ENCODE assay signal across 19 cellular contexts in genomic region chr21:29304577-29304976, GRCh38. TPM values are rescaled to one million over a fixed set of nuclear protein-coding genes. Genes with fewer than 3 reads are reported as not detected.
DNase-seq lines count a peak whose midpoint lies in the region; ATAC-seq, FAIRE-seq and TF ChIP-seq lines count a peak whose summit lies in the region.
"Had no signal": no experiment of that assay in that cellular context is flagged by ENCODE, and none has a peak within 500 bp of the region (broad histone marks: within the 10 kb centered on the region; RNA-seq: fewer than 3 reads in every experiment).

No MANE protein-coding gene starts in this region.

- H3K79me2 ChIP-seq in GM12878 (ENCODE audit: control insufficient read depth, insufficient read depth, low read length): peaks cover 99% of the 10 kb centered on the region

- peaks cover 46% of the 10 kb centered on the region for H3K4me1 Mint-ChIP-seq in activated CD4-positive, alpha-beta memory T cell treated with anti-CD3 and anti-CD28 coated beads, Interleukin-2, amount 10 ng/mL, durations not matched to agents 7 days and 5 days

- in situ Hi-C loops in GM12878 (cut with MboI): no loop called here

- RAD21 ChIA-PET in GM12878 (lab: Charles Lee; ENCODE audit: unreplicated experiment): interaction anchor here (0.7 to 16.3 kb wide), 5 partner anchors 9 to 183 kb away, joined by 3 to 257 read pairs (median 3); no protein-coding TSS in a partner anchor

- peak overlapping the region; percentile 44; the same call in 1 of the 2 replicates for H3K4me2 ChIP-seq in GM12878 (ENCODE audit: control insufficient read depth, insufficient read depth)

- peak overlapping the region; percentile 73; the same call in 1 of the 2 replicates for H3K27ac ChIP-seq in GM12878 (ENCODE audit: control insufficient read depth, insufficient read depth)
- H3K27ac ChIP-seq in psoas muscle: peak overlapping the region; percentile 43
- H3K27ac ChIP-seq: cardiac muscle cell had no signal

- no peak for FAIRE-seq in GM12878 (lab: Jason Lieb, UNC)

- CTCF ChIA-PET in GM12878 (lab: Yijun Ruan, JAX): interaction anchor here (0.7 to 13.2 kb wide), 3 partner anchors 40 to 283 kb away, joined by 3 to 157 read pairs (median 3); no protein-coding TSS in a partner anchor
- CTCF ChIA-PET in activated CD4-positive, alpha-beta memory T cell treated with anti-CD3 and anti-CD28 coated beads, Interleukin-2, amount 10 ng/mL, durations not matched to agents 7 days and 5 days (lab: Charles Lee): no interaction called here

- TF ChIP-seq EP300 in GM12878 (IDR thresholded peaks at IDR 0.05; ENCODE audit: borderline replicate concordance in 1 of 2, control insufficient read depth in 1 of 2, low read depth in 2 of 2, low read length in 2 of 2): no peak

- no peak overlapping the region for H2AFZ ChIP-seq in GM12878 (ENCODE audit: control insufficient read depth, low read depth, low read length)

- H3K27me3 ChIP-seq in GM12878 (replicated peaks in 1 of 2; ENCODE audit: control insufficient read depth in 2 of 2, insufficient read depth in 2 of 2, low read length in 1 of 2) (no peaks in the 10 kb centered on the region), psoas muscle (ENCODE audit: insufficient read depth in 3 of 3, low read length in 2 of 3) (no peaks in the 10 kb centered on the region)
- H3K27me3 ChIP-seq: cardiac muscle cell had no signal

- ATAC-seq in GM12878 (no peak), psoas muscle (no peak), left cardiac atrium (no peak)

- H3K4me1 ChIP-seq in GM12878 (ENCODE audit: control insufficient read depth, insufficient read depth, low read length): peaks cover 25% of the 10 kb centered on the region
- H3K4me1 ChIP-seq in psoas muscle: peaks cover 81% of the 10 kb centered on the region

- intact Hi-C loops in GM12878 (cut with micrococcal nuclease; ENCODE audit: unreplicated experiment) (loop anchor here (5.0 to 10.0 kb wide), 2 partner anchors 182 to 310 kb away; partner anchors contain the start of gene LTN1), psoas muscle (cut with DNase I) (loop anchor here in 1 of 2 donors (5.0 kb wide), 1 partner anchor 33 kb away; no protein-coding TSS in a partner anchor), left cardiac atrium (cut with DNase I) (loop anchor here in 1 of 2 donors (5.0 kb wide), 1 partner anchor 227 kb away; no protein-coding TSS in a partner anchor)

- no peak for TF ChIP-seq RAD21 in GM12878 (IDR thresholded peaks at IDR 0.05; ENCODE audit: insufficient read depth, low read depth, low read length)

- H3K9me3 Mint-ChIP-seq in activated CD4-positive, alpha-beta memory T cell treated with anti-CD3 and anti-CD28 coated beads, Interleukin-2, amount 10 ng/mL, durations not matched to agents 7 days and 5 days: no peaks in the 10 kb centered on the region
- H3K9me3 Mint-ChIP-seq: activated T-helper 2 cell treated with anti-CD3 and anti-CD28 coated beads, Interferon-gamma antibody, Interleukin-2, Interleukin-4, amounts not matched to agents 10 μg/mL and 5 μg/mL and 100 μg/mL, durations not matched to agents 14 hours and 24 hours and 36 hours; CD8-positive, alpha-beta memory T cell; stimulated activated naive CD8-positive, alpha-beta T cell treated with anti-CD3 and anti-CD28 coated beads, Interleukin-15, Interleukin-2, amounts not matched to agents 100 ng/mL and 50 ng/mL, for 24 hours had no signal

- DNase-seq in EL: peak; percentile 48
- peak; percentile 62 for DNase-seq in NB4 (ENCODE audit: low read depth)
- DNase-seq in GM12878 (ENCODE audit: low read depth, low spot score): no peak
- no peak for DNase-seq in psoas muscle
- DNase-seq in activated CD4-positive, alpha-beta memory T cell treated with anti-CD3 and anti-CD28 coated beads, Interleukin-2, amount 10 ng/mL, durations not matched to agents 7 days and 5 days: no peak
- DNase-seq in left cardiac atrium: no peak
- no peak for DNase-seq in medulla oblongata (ENCODE audit: extremely low spot score)
- DNase-seq in activated CD4-positive, CD25-positive, alpha-beta regulatory T cell (lab: John Stamatoyannopoulos, UW): no peak
- DNase-seq: activated CD4-positive, CD25-positive, alpha-beta regulatory T cell treated with anti-CD3 and anti-CD28 coated beads, Interleukin-2, amount 50 U/mL, for 72 hours; CD8-positive, alpha-beta memory T cell; hippocampal formation; mesendoderm; MM.1S; NCI-H446 treated with DMSO at 0.1 percent for 48 hours; SHP77; stimulated activated CD4-positive, alpha-beta T cell treated with anti-CD3 and anti-CD28 coated beads, Interleukin-4, amount 100 ng/mL, for 4 hours had no signal

- H3K9me3 ChIP-seq in GM12878 (replicated peaks; ENCODE audit: control insufficient read depth, insufficient read depth, low read length): no peaks in the 10 kb centered on the region; the same call in 2 of the 3 replicates
- no peaks in the 10 kb centered on the region for H3K9me3 ChIP-seq in psoas muscle

- POLR2A ChIA-PET in GM12878 (lab: Charles Lee): interaction anchor here (0.9 to 1.2 kb wide), 2 partner anchors 71 to 107 kb away, joined by 5 to 6 read pairs; no protein-coding TSS in a partner anchor
- POLR2A ChIA-PET in activated CD4-positive, alpha-beta memory T cell treated with anti-CD3 and anti-CD28 coated beads, Interleukin-2, amount 10 ng/mL, durations not matched to agents 7 days and 5 days (lab: Charles Lee): no interaction called here

- H3K36me3 Mint-ChIP-seq in activated CD4-positive, alpha-beta memory T cell treated with anti-CD3 and anti-CD28 coated beads, Interleukin-2, amount 10 ng/mL, durations not matched to agents 7 days and 5 days (ENCODE audit: low read depth): peaks cover 12% of the 10 kb centered on the region

- H3K4me3 ChIP-seq in NB4 (ENCODE audit: low read depth, low read length) (no peak overlapping the region), GM12878 (peak overlapping the region; percentile 44; the same call in 1 of the 2 replicates), psoas muscle (peak overlapping the region; percentile 19)
- H3K4me3 ChIP-seq: cardiac muscle cell had no signal

- no peak overlapping the region for H3K9ac ChIP-seq in GM12878 (ENCODE audit: control insufficient read depth, insufficient read depth, low read length)

- no TSS peak for BruUV-seq in GM12878 (replicated peaks; lab: Mats Ljungman, UMichigan)

- 69% methylated on average over 2 of the region's 2 CpGs for WGBS in GM12878 (ENCODE audit: insufficient coverage, insufficient replicate concordance, low lambda C conversion rate, missing lambda C conversion rate)
- WGBS in psoas muscle, 3 donors: 55 to 71% (median 58%) methylated on average over 2 of the region's 2 CpGs

- SMC1A ChIA-PET in GM12878 (lab: Charles Lee; ENCODE audit: uncharacterized antibody, unreplicated experiment): interaction anchor here (0.8 to 17.9 kb wide), 6 partner anchors 9 to 224 kb away, joined by 3 to 297 read pairs (median 12); no protein-coding TSS in a partner anchor

- no peak overlapping the region for H3K4me3 Mint-ChIP-seq in activated CD4-positive, alpha-beta memory T cell treated with anti-CD3 and anti-CD28 coated beads, Interleukin-2, amount 10 ng/mL, durations not matched to agents 7 days and 5 days
- H3K4me3 Mint-ChIP-seq: CD8-positive, alpha-beta memory T cell; stimulated activated naive CD8-positive, alpha-beta T cell treated with anti-CD3 and anti-CD28 coated beads, Interleukin-15, Interleukin-2, amounts not matched to agents 100 ng/mL and 50 ng/mL, for 24 hours had no signal

- H3K27me3 Mint-ChIP-seq in activated CD4-positive, alpha-beta memory T cell treated with anti-CD3 and anti-CD28 coated beads, Interleukin-2, amount 10 ng/mL, durations not matched to agents 7 days and 5 days: no peaks in the 10 kb centered on the region
- H3K27me3 Mint-ChIP-seq: CD8-positive, alpha-beta memory T cell; stimulated activated naive CD8-positive, alpha-beta T cell treated with anti-CD3 and anti-CD28 coated beads, Interleukin-15, Interleukin-2, amounts not matched to agents 100 ng/mL and 50 ng/mL, for 24 hours had no signal

- H4K20me1 ChIP-seq in GM12878 (ENCODE audit: control insufficient read depth, insufficient read depth): peaks cover 2% of the 10 kb centered on the region; the same call in 1 of the 2 replicates

- H3K36me3 ChIP-seq in GM12878 (ENCODE audit: control insufficient read depth in 2 of 2, insufficient read depth in 2 of 2, low read length in 1 of 2) (0 out of 4 replicates have a peak, but pooled peaks cover 0 to 6% of the 10 kb centered on the region in 2 experiments), psoas muscle (ENCODE audit: insufficient read depth in 1 of 2, low read depth in 1 of 2) (no peaks in the 10 kb centered on the region)
- H3K36me3 ChIP-seq: cardiac muscle cell had no signal

- no peak overlapping the region for H3K27ac Mint-ChIP-seq in activated CD4-positive, alpha-beta memory T cell treated with anti-CD3 and anti-CD28 coated beads, Interleukin-2, amount 10 ng/mL, durations not matched to agents 7 days and 5 days
- H3K27ac Mint-ChIP-seq: activated T-helper 2 cell treated with anti-CD3 and anti-CD28 coated beads, Interferon-gamma antibody, Interleukin-2, Interleukin-4, amounts not matched to agents 10 μg/mL and 5 μg/mL and 100 μg/mL, durations not matched to agents 14 hours and 24 hours and 36 hours; stimulated activated naive CD8-positive, alpha-beta T cell treated with anti-CD3 and anti-CD28 coated beads, Interleukin-15, Interleukin-2, amounts not matched to agents 100 ng/mL and 50 ng/mL, for 24 hours had no signal

- TF ChIP-seq POLR2A in NB4 (IDR thresholded peaks at IDR 0.05; ENCODE audit: extremely low read depth, insufficient read length) (no peak), GM12878 (IDR thresholded peaks at IDR 0.05; ENCODE audit: low read depth, low read length) (no peak)

- no peak for TF ChIP-seq CTCF in NB4 (IDR thresholded peaks at IDR 0.05; ENCODE audit: low read depth, low read length)
- no peak for TF ChIP-seq CTCF in GM12878 (IDR thresholded peaks at IDR 0.05 in 2 of 3, conservative IDR thresholded peaks at IDR 0.05 in 1 of 3; ENCODE audit: control insufficient read depth in 2 of 3, extremely low read depth in 1 of 3, insufficient read depth in 1 of 3, low read depth in 3 of 3, low read length in 3 of 3)
- no peak for TF ChIP-seq CTCF in psoas muscle (IDR thresholded peaks at IDR 0.05)

RNA-seq across cellular contexts. Expression of gene BACH1, which starts 5.9 kb away (rescaled TPM):
- total RNA-seq in GM12878 (2013; cell fraction: nucleolus; rRNA removed): 89.0 and 91.9 TPM in 2 replicates
- total RNA-seq in GM12878 (2014; rRNA removed): 13.8 and 20.1 TPM in 2 replicates
- total RNA-seq in GM12878 (2014; rRNA removed; fragmentation: Illumina TruSeq; extraction: Trizol): 16.9 and 18.1 TPM in 2 replicates
- 25.7 TPM in 2 replicates for total RNA-seq in GM12878 (2021)
- polyA plus RNA-seq in GM12878 (2011; ENCODE audit: low read depth): 10.4 TPM
- 18.8 and 26.6 TPM in 2 replicates for polyA plus RNA-seq in GM12878 (2011; rRNA removed)
- 6.6 and 8.8 TPM in 2 replicates for polyA plus RNA-seq in GM12878 (2011; cell fraction: cytosol; rRNA removed)
- 18.9 TPM in 2 replicates for polyA plus RNA-seq in GM12878 (2011; cell fraction: nucleus; rRNA removed)
- 11.9 and 12.8 TPM in 2 replicates for polyA plus RNA-seq in GM12878 (2012)
- polyA plus RNA-seq in GM12878 (2014; fragmentation: Illumina TruSeq; extraction: Trizol): 10.7 and 11.8 TPM in 2 replicates
- polyA plus RNA-seq in GM12878 (2014; fragmentation: Nextera tagmentation; extraction: Ambion mirVana): 1 to 10 TPM; 3.2 to 3.3 TPM
- polyA plus RNA-seq in GM12878 (2014; rRNA removed): 5.4 and 7.6 TPM in 2 replicates
- polyA plus RNA-seq in GM12878 (2016; fragmentation: Nextera tagmentation; extraction: Ambion mirVana): 10 to 100 TPM in 1 of 2 experiments, 1 to 10 TPM in 1; 9.1 to 10.3 TPM
- polyA minus RNA-seq in GM12878 (2011; rRNA and poly(A)+ RNA removed): 81.2 and 136 TPM in 2 replicates
- 17.2 and 23.1 TPM in 2 replicates for polyA minus RNA-seq in GM12878 (2011; cell fraction: cytosol; rRNA and poly(A)+ RNA removed)
- polyA minus RNA-seq in GM12878 (2011; cell fraction: nucleus; rRNA and poly(A)+ RNA removed): 43.3 and 46.8 TPM in 2 replicates
- total RNA-seq in psoas muscle: 100 to 1,000 TPM in 1 of 4 donors, 10 to 100 TPM in 3; 48.3 to 115 (median 72.4) TPM
- 10 to 100 TPM in 2 of 3 donors, 1 to 10 TPM in 1; 9.8 to 20.1 (median 15.4) TPM for polyA plus RNA-seq in psoas muscle
- total RNA-seq in activated CD4-positive, alpha-beta memory T cell treated with anti-CD3 and anti-CD28 coated beads, Interleukin-2, amount 10 ng/mL, durations not matched to agents 7 days and 5 days: 10 to 100 TPM; 21.6 to 26.2 TPM
- 10 to 100 TPM; 35.3 to 59.3 TPM for total RNA-seq in left cardiac atrium

Comparison
In these comparisons a context has a peak if more than half of its experiments do, and no peak if none do; other contexts are left out.
1. DNase-seq: peak in EL (single experiment) and NB4 (single experiment); none in GM12878 (single experiment), psoas muscle (0 of 2), activated CD4-positive, alpha-beta memory T cell treated with anti-CD3 and anti-CD28 coated beads, Interleukin-2, amount 10 ng/mL, durations not matched to agents 7 days and 5 days (single experiment), left cardiac atrium (single experiment), medulla oblongata (single experiment) and activated CD4-positive, CD25-positive, alpha-beta regulatory T cell (0 of 4).